In genomic region chr5:77999013-77999798, GRCh38 we compare ENCODE assay signal across 18 cellular contexts.
DNase-seq lines count a peak whose midpoint lies in the region; ATAC-seq and TF ChIP-seq lines count a peak whose summit lies in the region.
"Had no signal": no experiment of that assay in that cellular context is flagged by ENCODE, and none has a peak within 500 bp of the region (broad histone marks: within the 10 kb centered on the region; RNA-seq: fewer than 3 reads in every experiment).

No MANE protein-coding gene starts in this region.

- no peaks in the 10 kb centered on the region for H3K27me3 ChIP-seq in GM23248 (replicated peaks; ENCODE audit: insufficient read depth)
- H3K27me3 ChIP-seq: BLaER1 had no signal

- no peaks in the 10 kb centered on the region for H3K4me1 ChIP-seq in GM23248 (ENCODE audit: insufficient read depth)

- DNase-seq in activated naive CD8-positive, alpha-beta T cell treated with anti-CD3 and anti-CD28 coated beads, Interleukin-2, amount 50 U/mL, for 24 hours = no peak
- DNase-seq in chondrocyte (ENCODE audit: low spot score) = peak; percentile 75
- DNase-seq in nephron progenitor cell = no peak
- DNase-seq in progenitor cell of endocrine pancreas (ENCODE audit: low spot score, unreplicated experiment) = no peak
- no peak for DNase-seq in GM23248
- DNase-seq in COR-L47 (lab: John Stamatoyannopoulos, UW) = no peak
- DNase-seq: 8988T; CD8-positive, alpha-beta T cell; DMS 273 treated with DMSO at 0.1 percent for 48 hours; DMS53; DND-41; EL had no signal

- 96 to 98% methylated on average over 9 of the region's 9 CpGs for WGBS in GM23248 (ENCODE audit: low coverage in 1 of 2, low lambda C conversion rate in 2 of 2, missing lambda C conversion rate in 2 of 2), 2 experiments

- H3K9me3 Mint-ChIP-seq in activated naive CD8-positive, alpha-beta T cell (ENCODE audit: low read depth) = no peaks in the 10 kb centered on the region
- no peaks in the 10 kb centered on the region for H3K9me3 Mint-ChIP-seq in activated naive CD8-positive, alpha-beta T cell treated with anti-CD3 and anti-CD28 coated beads, Interleukin-2, amount 50 U/mL, for 24 hours
- H3K9me3 Mint-ChIP-seq in chondrocyte (ENCODE audit: low read depth) (no peaks in the 10 kb centered on the region), nephron progenitor cell (no peaks in the 10 kb centered on the region), progenitor cell of endocrine pancreas (ENCODE audit: low read depth) (no peaks in the 10 kb centered on the region)
- H3K9me3 Mint-ChIP-seq: CD8-positive, alpha-beta T cell had no signal

- no peak overlapping the region for H3K9ac ChIP-seq in GM23248
- H3K9ac ChIP-seq: BLaER1 had no signal

- no peaks in the 10 kb centered on the region for H3F3A ChIP-seq in GM23248 (ENCODE audit: insufficient read depth)

- H2AFZ ChIP-seq in GM23248 = no peak overlapping the region

- H3K36me3 ChIP-seq in GM23248 (ENCODE audit: low read depth) = 0 out of 2 replicates have a peak, but pooled peaks cover 3% of the 10 kb centered on the region
- H3K36me3 ChIP-seq: HAP-1 had no signal

- H3K4me2 ChIP-seq in GM23248 (ENCODE audit: unreplicated experiment) = no peak overlapping the region

- no peaks in the 10 kb centered on the region for H3K27me3 Mint-ChIP-seq in activated naive CD8-positive, alpha-beta T cell
- no peaks in the 10 kb centered on the region for H3K27me3 Mint-ChIP-seq in activated naive CD8-positive, alpha-beta T cell treated with anti-CD3 and anti-CD28 coated beads, Interleukin-2, amount 50 U/mL, for 24 hours
- no peaks in the 10 kb centered on the region for H3K27me3 Mint-ChIP-seq in chondrocyte (ENCODE audit: low read depth)
- peaks cover 11% of the 10 kb centered on the region for H3K27me3 Mint-ChIP-seq in nephron progenitor cell (ENCODE audit: low read depth, poor library complexity)
- H3K27me3 Mint-ChIP-seq in progenitor cell of endocrine pancreas = no peaks in the 10 kb centered on the region

- H3K36me3 Mint-ChIP-seq in activated naive CD8-positive, alpha-beta T cell = peaks cover 32% of the 10 kb centered on the region
- peaks cover 17% of the 10 kb centered on the region for H3K36me3 Mint-ChIP-seq in activated naive CD8-positive, alpha-beta T cell treated with anti-CD3 and anti-CD28 coated beads, Interleukin-2, amount 50 U/mL, for 24 hours (ENCODE audit: low read depth)
- H3K36me3 Mint-ChIP-seq in chondrocyte (ENCODE audit: low read depth) (peaks cover 12% of the 10 kb centered on the region), nephron progenitor cell (ENCODE audit: low read depth) (peaks cover 27% of the 10 kb centered on the region), progenitor cell of endocrine pancreas (ENCODE audit: insufficient read depth) (peaks cover 6% of the 10 kb centered on the region)

- H3K27ac ChIP-seq in GM23248 = no peak overlapping the region
- H3K27ac ChIP-seq: BLaER1 had no signal

- no peak for TF ChIP-seq CTCF in chondrocyte (IDR thresholded peaks at IDR 0.05)
- TF ChIP-seq CTCF in nephron progenitor cell (IDR thresholded peaks at IDR 0.05) = no peak
- TF ChIP-seq CTCF in progenitor cell of endocrine pancreas (IDR thresholded peaks at IDR 0.05; ENCODE audit: unreplicated experiment) = no peak

- no peaks in the 10 kb centered on the region for H3K4me1 Mint-ChIP-seq in activated naive CD8-positive, alpha-beta T cell (ENCODE audit: low read depth)
- no peaks in the 10 kb centered on the region for H3K4me1 Mint-ChIP-seq in activated naive CD8-positive, alpha-beta T cell treated with anti-CD3 and anti-CD28 coated beads, Interleukin-2, amount 50 U/mL, for 24 hours
- H3K4me1 Mint-ChIP-seq in chondrocyte (ENCODE audit: low read depth) = peaks cover 18% of the 10 kb centered on the region
- peaks cover 73% of the 10 kb centered on the region for H3K4me1 Mint-ChIP-seq in nephron progenitor cell
- peaks cover 22% of the 10 kb centered on the region for H3K4me1 Mint-ChIP-seq in progenitor cell of endocrine pancreas (ENCODE audit: low read depth)

- H3K79me2 ChIP-seq in GM23248 (ENCODE audit: insufficient read depth) = no peaks in the 10 kb centered on the region

- no peaks in the 10 kb centered on the region for H3K9me2 ChIP-seq in GM23248 (ENCODE audit: insufficient read depth)

- H4K20me1 ChIP-seq in GM23248 (ENCODE audit: insufficient read depth) = no peaks in the 10 kb centered on the region
- H4K20me1 ChIP-seq: BLaER1 had no signal

- H3K9me3 ChIP-seq in GM23248 (ENCODE audit: low read depth) = no peaks in the 10 kb centered on the region
- H3K9me3 ChIP-seq: BLaER1, HAP-1 had no signal

- no peak overlapping the region for H3K4me3 Mint-ChIP-seq in activated naive CD8-positive, alpha-beta T cell
- no peak overlapping the region for H3K4me3 Mint-ChIP-seq in activated naive CD8-positive, alpha-beta T cell treated with anti-CD3 and anti-CD28 coated beads, Interleukin-2, amount 50 U/mL, for 24 hours
- no peak overlapping the region for H3K4me3 Mint-ChIP-seq in chondrocyte (ENCODE audit: unreplicated experiment)
- H3K4me3 Mint-ChIP-seq in nephron progenitor cell = no peak overlapping the region
- H3K4me3 Mint-ChIP-seq in progenitor cell of endocrine pancreas (ENCODE audit: low read depth) = no peak overlapping the region
- H3K4me3 Mint-ChIP-seq: CD14-positive monocyte; CD8-positive, alpha-beta T cell had no signal

- no peak for ATAC-seq in activated naive CD8-positive, alpha-beta T cell treated with anti-CD3 and anti-CD28 coated beads, Interleukin-2, amount 50 U/mL, for 24 hours
- ATAC-seq in GM18498 (IDR thresholded peaks at IDR 0.05; ENCODE audit: unreplicated experiment) = no peak
- ATAC-seq: CD8-positive, alpha-beta T cell; GM12878 had no signal

- H3K4me3 ChIP-seq in GM23248 = no peak overlapping the region
- H3K4me3 ChIP-seq: BLaER1, GM12878, HAP-1 had no signal

- in situ Hi-C loops in GM23248 (cut with MboI) = no loop called here

- peak overlapping the region; percentile 23 for H3K27ac Mint-ChIP-seq in activated naive CD8-positive, alpha-beta T cell
- no peak overlapping the region for H3K27ac Mint-ChIP-seq in activated naive CD8-positive, alpha-beta T cell treated with anti-CD3 and anti-CD28 coated beads, Interleukin-2, amount 50 U/mL, for 24 hours
- no peak overlapping the region for H3K27ac Mint-ChIP-seq in chondrocyte (ENCODE audit: unreplicated experiment)
- H3K27ac Mint-ChIP-seq in nephron progenitor cell = peak overlapping the region; percentile 66
- H3K27ac Mint-ChIP-seq in progenitor cell of endocrine pancreas = peak overlapping the region; percentile 12
- H3K27ac Mint-ChIP-seq: CD8-positive, alpha-beta T cell had no signal

Comparison
In these comparisons a context has a peak if more than half of its experiments do, and no peak if none do; other contexts are left out.
1. H3K27ac Mint-ChIP-seq: peak in activated naive CD8-positive, alpha-beta T cell (single experiment), nephron progenitor cell (single experiment) and progenitor cell of endocrine pancreas (single experiment); none in activated naive CD8-positive, alpha-beta T cell treated with anti-CD3 and anti-CD28 coated beads, Interleukin-2, amount 50 U/mL, for 24 hours (single experiment) and chondrocyte (single experiment).